Comparison of ENCODE assay signal across 8 cellular contexts in the genomic region with DNA sequence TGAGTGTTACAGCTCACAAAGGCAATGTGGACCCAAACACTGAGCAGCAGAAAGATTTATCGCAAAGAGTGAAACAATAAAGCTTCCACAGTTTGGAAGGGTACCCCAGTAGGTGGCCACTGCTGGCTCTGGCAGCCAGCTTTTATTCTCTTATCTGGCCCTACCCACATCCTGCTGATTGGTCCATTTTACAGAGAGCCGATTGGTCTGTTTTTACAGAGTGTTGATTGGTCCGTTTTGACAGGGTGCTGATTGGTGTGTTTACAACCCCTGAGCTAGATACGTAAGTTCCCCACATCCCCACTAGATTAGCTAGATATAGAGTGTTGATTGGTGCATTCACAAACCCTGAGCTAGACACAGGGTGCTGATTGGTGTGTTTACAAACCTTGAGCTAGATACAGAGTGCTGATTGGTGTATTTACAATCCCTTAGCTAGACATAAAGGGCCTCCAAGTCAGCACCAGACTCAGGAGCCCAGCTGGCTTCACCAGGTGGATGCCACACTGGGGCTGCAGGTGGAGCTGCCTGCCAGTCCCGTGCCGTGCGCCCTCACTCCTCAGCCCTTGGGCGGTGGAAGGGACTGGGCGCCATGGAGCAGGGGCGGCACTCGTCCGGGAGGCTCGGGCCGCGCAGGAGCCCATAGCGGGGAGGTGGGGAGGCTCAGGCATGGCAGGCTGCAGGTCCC.
DNase-seq lines count a peak whose midpoint lies in the region; ATAC-seq, FAIRE-seq and TF ChIP-seq lines count a peak whose summit lies in the region.
"Not testable (repeated sequence)": the region's sequence is repeated elsewhere in the genome, so short reads cannot be mapped to it uniquely, and the experiment has no call there.

No MANE protein-coding gene starts in this region.

- H4K91ac ChIP-seq in H9 (ENCODE audit: insufficient read length, low read depth, low read length), result not testable (repeated sequence)

- H2AK5ac ChIP-seq in H9 (ENCODE audit: insufficient read length, low read length), result not testable (repeated sequence)

- H3K4me2 ChIP-seq in BLaER1, result peak overlapping the region; percentile 80
- not testable (repeated sequence) for H3K4me2 ChIP-seq in H9 (ENCODE audit: insufficient read depth, insufficient read length, low read length); mammary epithelial cell (ENCODE audit: insufficient read depth, low read depth, low read length); HepG2 (ENCODE audit: low read depth, low read length)

- not testable (repeated sequence) for H3K9me3 ChIP-seq in BLaER1; H9 (ENCODE audit: control insufficient read depth, low read depth, low read length); Panc1 (ENCODE audit: control insufficient read depth, insufficient read depth, low read depth, low read length); mammary epithelial cell (replicated peaks; ENCODE audit: insufficient read depth, low read length); HepG2 (ENCODE audit: low read length); sigmoid colon

- intact Hi-C loops in Panc1 (cut with micrococcal nuclease; ENCODE audit: unreplicated experiment); HepG2 (cut with micrococcal nuclease; ENCODE audit: unreplicated experiment); sigmoid colon (cut with DNase I): not testable (repeated sequence)
- intact Hi-C loops in mammary epithelial cell (cut with micrococcal nuclease), result loop anchor here (10.0 kb wide), 1 partner anchor 59 kb away; no protein-coding TSS in a partner anchor

- not testable (repeated sequence) for H3K4me3 Mint-ChIP-seq in H9, WTC11

- 0 out of 2 replicates have a peak, but pooled peaks have one; percentile 4 for ATAC-seq in Panc1
- ATAC-seq in WTC11, HepG2: not testable (repeated sequence)

- not testable (repeated sequence) for H3K4me1 Mint-ChIP-seq in H9, WTC11

- not testable (repeated sequence) for H2BK12ac ChIP-seq in H9 (ENCODE audit: insufficient read length, low read depth, low read length)

- CTCF ChIA-PET in Panc1 (lab: Charles Lee) (interaction anchor here (0.6 to 0.7 kb wide), 2 partner anchors 52 to 100 kb away, joined by 6 to 8 read pairs; no protein-coding TSS in a partner anchor), WTC11 (lab: Charles Lee) (interaction anchor here (0.6 kb wide), 1 partner anchor 24 kb away, joined by 4 read pairs; no protein-coding TSS in a partner anchor)
- CTCF ChIA-PET in mammary epithelial cell (lab: Charles Lee; ENCODE audit: low non-redundant PET); HepG2 (lab: Yijun Ruan, JAX; ENCODE audit: low intra/inter-chr PET ratio, low total read pairs): not testable (repeated sequence)

- not testable (repeated sequence) for TF ChIP-seq EP300 in HepG2 (IDR thresholded peaks at IDR 0.05; ENCODE audit: low read depth in 2 of 2, low read length in 2 of 2); HepG2 (CRISPR knock-in tag; IDR thresholded peaks at IDR 0.05; ENCODE audit: borderline replicate concordance); sigmoid colon (IDR thresholded peaks at IDR 0.05)

- 0 out of 2 replicates have a peak, but pooled peaks cover 16% of the 10 kb centered on the region for H4K20me1 ChIP-seq in BLaER1
- H4K20me1 ChIP-seq in H9 (ENCODE audit: control insufficient read depth, insufficient read depth, insufficient read length); mammary epithelial cell (ENCODE audit: insufficient read depth, low read length); HepG2 (ENCODE audit: insufficient read depth, low read length): not testable (repeated sequence)

- H4K8ac ChIP-seq in H9 (replicated peaks; ENCODE audit: insufficient read length, low read depth, low read length), result not testable (repeated sequence)

- peak overlapping the region; percentile 71 for H3K27ac ChIP-seq in BLaER1
- H3K27ac ChIP-seq in H9 (ENCODE audit: insufficient read length, low read depth, low read length); Panc1 (ENCODE audit: low read length); mammary epithelial cell (ENCODE audit: insufficient read depth, low read depth, low read length); HepG2 (ENCODE audit: extremely low read length, insufficient read depth, low read length): not testable (repeated sequence)
- H3K27ac ChIP-seq in sigmoid colon, result peak overlapping the region in 3 of 4 donors; percentile 81 to 92 (median 89)

- not testable (repeated sequence) for H2BK15ac ChIP-seq in H9 (ENCODE audit: low read depth, low read length)

- not testable (repeated sequence) for H2BK5ac ChIP-seq in H9 (ENCODE audit: insufficient read length, low read length)

- WGBS in H9 (ENCODE audit: extremely low coverage, insufficient read length, low lambda C conversion rate), result no CpG with 5 or more reads among the region's 16 CpGs
- WGBS in mammary epithelial cell (ENCODE audit: low coverage, missing lambda C conversion rate), result 90% methylated on average over 7 of the region's 16 CpGs
- WGBS in HepG2 (ENCODE audit: low lambda C conversion rate), result 91% methylated on average over 16 of the region's 16 CpGs
- WGBS in sigmoid colon, 2 donors, result 95% methylated on average over 16 of the region's 16 CpGs

- H2BK120ac ChIP-seq in H9 (ENCODE audit: low read depth, low read length, poor library complexity, severe bottlenecking), result not testable (repeated sequence)

- not testable (repeated sequence) for H3T11ph ChIP-seq in H9 (ENCODE audit: low read length)

- not testable (repeated sequence) for H3K27me3 Mint-ChIP-seq in H9 (ENCODE audit: low read depth); WTC11 (ENCODE audit: low read depth)

- H2BK20ac ChIP-seq in H9 (ENCODE audit: low read depth, low read length, poor library complexity, severe bottlenecking), result not testable (repeated sequence)

- POLR2A ChIA-PET in Panc1 (lab: Charles Lee); WTC11 (lab: Charles Lee); HepG2 (lab: Yijun Ruan, JAX): not testable (repeated sequence)

- not testable (repeated sequence) for H3K23ac ChIP-seq in H9 (ENCODE audit: insufficient read length, low read depth, low read length)

- not testable (repeated sequence) for H3K9me3 Mint-ChIP-seq in H9, WTC11

- not testable (repeated sequence) for H3K27me3 ChIP-seq in BLaER1; H9 (ENCODE audit: insufficient read depth, low read length); Panc1 (ENCODE audit: control insufficient read depth, insufficient read depth, low read length); mammary epithelial cell (ENCODE audit: insufficient read depth, low read length); HepG2 (ENCODE audit: control insufficient read depth in 1 of 2, insufficient read depth in 2 of 2, low read length in 2 of 2); sigmoid colon

- not testable (repeated sequence) for H3K4me3 ChIP-seq in BLaER1; Panc1 (ENCODE audit: low read depth in 2 of 2, low read length in 2 of 2); mammary epithelial cell (replicated peaks in 1 of 3; ENCODE audit: insufficient read depth in 1 of 3, low read depth in 2 of 3, low read length in 3 of 3); HepG2 (replicated peaks in 1 of 3; ENCODE audit: insufficient read depth in 1 of 3, low read depth in 2 of 3, low read length in 3 of 3); sigmoid colon

- TF ChIP-seq POLR2A in HepG2 (IDR thresholded peaks at IDR 0.05; ENCODE audit: insufficient read depth in 1 of 2, low read depth in 2 of 2, low read length in 2 of 2); sigmoid colon (IDR thresholded peaks at IDR 0.05): not testable (repeated sequence)

- dilution Hi-C loops in mammary epithelial cell (cut with HindIII; ENCODE audit: low sequenced_read_pairs), result loop anchor here (10.0 kb wide), 1 partner anchor 49 kb away; no protein-coding TSS in a partner anchor

- H3K79me2 ChIP-seq in H9 (ENCODE audit: insufficient read depth, low read length); mammary epithelial cell (ENCODE audit: insufficient read depth, low read length); HepG2 (ENCODE audit: insufficient read depth, low read length): not testable (repeated sequence)

- not testable (repeated sequence) for H3K4ac ChIP-seq in H9 (ENCODE audit: low read depth, low read length)

- H3K4me1 ChIP-seq in BLaER1 (peaks cover 78% of the 10 kb centered on the region), sigmoid colon (peaks cover 0 to 43% (median 35%) of the 10 kb centered on the region in 4 donors)
- not testable (repeated sequence) for H3K4me1 ChIP-seq in H9 (ENCODE audit: insufficient read depth, low read length); Panc1 (ENCODE audit: control insufficient read depth, insufficient read depth, low read length); mammary epithelial cell (ENCODE audit: insufficient read depth, low read length); HepG2 (ENCODE audit: insufficient read depth, low read length)

- not testable (repeated sequence) for H4K5ac ChIP-seq in H9 (ENCODE audit: insufficient read length, low read depth, low read length)

- not testable (repeated sequence) for TF ChIP-seq CTCF in H9 (conservative IDR thresholded peaks at IDR 0.05); Panc1 (IDR thresholded peaks at IDR 0.05); WTC11 (IDR thresholded peaks at IDR 0.05); mammary epithelial cell (conservative IDR thresholded peaks at IDR 0.05 in 1 of 2, IDR thresholded peaks at IDR 0.05 in 1 of 2; ENCODE audit: extremely low read depth in 1 of 2, insufficient read depth in 1 of 2, low read depth in 1 of 2, low read length in 2 of 2); HepG2 (CRISPR knock-in tag; IDR thresholded peaks at IDR 0.05); sigmoid colon (IDR thresholded peaks at IDR 0.05)

- not testable (repeated sequence) for H3K9ac ChIP-seq in BLaER1; H9 (ENCODE audit: extremely low read depth, insufficient read length, low read length); mammary epithelial cell (ENCODE audit: insufficient read depth, low read length); HepG2 (ENCODE audit: insufficient read depth, low read depth, low read length)

- H3K56ac ChIP-seq in H9 (ENCODE audit: insufficient read length, low read depth, low read length), result not testable (repeated sequence)

- H3K36me3 ChIP-seq in BLaER1 (peaks cover 87% of the 10 kb centered on the region), Panc1 (ENCODE audit: control insufficient read depth, insufficient read depth, low read length) (peaks cover 19% of the 10 kb centered on the region; the same call in 1 of the 2 replicates), HepG2 (replicated peaks in 1 of 2; ENCODE audit: control insufficient read depth in 1 of 2, insufficient read depth in 2 of 2, low read length in 2 of 2) (peaks cover 32 to 63% of the 10 kb centered on the region in 2 experiments), sigmoid colon (peaks cover 9 to 37% (median 17%) of the 10 kb centered on the region in 4 donors)
- H3K36me3 ChIP-seq in mammary epithelial cell (ENCODE audit: insufficient read depth, low read length), result not testable (repeated sequence)

- TF ChIP-seq RAD21 in HepG2 (CRISPR knock-in tag; IDR thresholded peaks at IDR 0.05), result not testable (repeated sequence)

- H3K36me3 Mint-ChIP-seq in H9 (ENCODE audit: insufficient read depth in 1 of 3, low read depth in 3 of 3) (peaks cover 33 to 65% (median 65%) of the 10 kb centered on the region in 3 experiments; a peak in 6 of 7 replicates), WTC11 (peaks cover 66% of the 10 kb centered on the region)

- BruUV-seq in Panc1 (replicated peaks; lab: Mats Ljungman, UMichigan) (TSS peak; percentile 38), mammary epithelial cell (replicated peaks; lab: Mats Ljungman, UMichigan) (TSS peak; percentile 30)
- not testable (repeated sequence) for BruUV-seq in HepG2 (replicated peaks; lab: Mats Ljungman, UMichigan)

- not testable (repeated sequence) for H3K79me1 ChIP-seq in H9 (ENCODE audit: insufficient read depth, low read depth, low read length, poor library complexity, severe bottlenecking)

- H3K23me2 ChIP-seq in H9 (ENCODE audit: insufficient read length, low read depth, low read length, poor library complexity, severe bottlenecking), result not testable (repeated sequence)

- not testable (repeated sequence) for H2AFZ ChIP-seq in H9 (ENCODE audit: low read length); mammary epithelial cell (ENCODE audit: low read depth, low read length); HepG2 (ENCODE audit: low read length)

- H3K18ac ChIP-seq in H9 (ENCODE audit: insufficient read length, low read depth, low read length), result not testable (repeated sequence)

- H3K14ac ChIP-seq in H9 (ENCODE audit: insufficient read depth, low read length), result not testable (repeated sequence)

- not testable (repeated sequence) for FAIRE-seq in HepG2 (lab: Jason Lieb, UNC)

- H3K27ac Mint-ChIP-seq in H9 (peak overlapping the region in 2 of 3 experiments; percentile 80 to 88; a peak in 3 of 7 replicates), WTC11 (0 out of 2 replicates have a peak overlapping the region, but pooled peaks have one; percentile 57)

- DNase-seq in H9; Panc1 (ENCODE audit: low read depth, low spot score); WTC11 (ENCODE audit: low spot score); mammary epithelial cell; HepG2 (ENCODE audit: low spot score); sigmoid colon: not testable (repeated sequence)
- DNase-seq in NCI-H82 (lab: John Stamatoyannopoulos, UW), result peak; percentile 8

- in situ Hi-C loops in Panc1 (cut with HindIII; ENCODE audit: low pct_unique_long_range_greater_than_20kb, low sequenced_read_pairs); mammary epithelial cell (cut with MboI; ENCODE audit: low sequenced_read_pairs in 2 of 2); HepG2 (cut with HindIII; ENCODE audit: extremely low pct_ligation_motif_present, low pct_unique_long_range_greater_than_20kb): not testable (repeated sequence)
